Comparison of ENCODE assay signal across 9 cellular contexts in genomic region chr7:6590645-6591110, GRCh38. TPM values are rescaled to one million over a fixed set of nuclear protein-coding genes. Genes with fewer than 3 reads are reported as not detected.
DNase-seq lines count a peak whose midpoint lies in the region; ATAC-seq and TF ChIP-seq lines count a peak whose summit lies in the region.
"Had no signal": no experiment of that assay in that cellular context is flagged by ENCODE, and none has a peak within 500 bp of the region (broad histone marks: within the 10 kb centered on the region; RNA-seq: fewer than 3 reads in every experiment).

No MANE protein-coding gene starts in this region.

- H3K27ac ChIP-seq in CD4-positive, alpha-beta T cell (ENCODE audit: low read depth, low read length): peak overlapping the region; percentile 59
- no peak overlapping the region for H3K27ac ChIP-seq in SJCRH30
- H3K27ac ChIP-seq in esophagus squamous epithelium: peak overlapping the region; percentile 81 to 95 (median 88)
- peak overlapping the region; percentile 45 for H3K27ac ChIP-seq in parathyroid adenoma

- H3K4me3 ChIP-seq in SJCRH30 (peak overlapping the region; percentile 82), esophagus squamous epithelium (peak overlapping the region; percentile 62 to 95 (median 82)), parathyroid adenoma (ENCODE audit: low read depth, low read length) (peak overlapping the region; percentile 89)

- H3K9me3 Mint-ChIP-seq in CD4-positive, alpha-beta T cell: no peaks in the 10 kb centered on the region

- H3K4me2 ChIP-seq in parathyroid adenoma (ENCODE audit: low read length): peak overlapping the region; percentile 100

- no peaks in the 10 kb centered on the region for H3K27me3 ChIP-seq in CD4-positive, alpha-beta T cell (ENCODE audit: control insufficient read depth, insufficient read depth, low read length)
- no peaks in the 10 kb centered on the region for H3K27me3 ChIP-seq in SJCRH30
- H3K27me3 ChIP-seq in esophagus squamous epithelium: no peaks in the 10 kb centered on the region
- H3K27me3 ChIP-seq in parathyroid adenoma (ENCODE audit: control insufficient read depth, insufficient read depth, low read length): no peaks in the 10 kb centered on the region

- no peaks in the 10 kb centered on the region for H3K27me3 Mint-ChIP-seq in CD4-positive, alpha-beta T cell

- peaks cover 84% of the 10 kb centered on the region for H3K36me3 Mint-ChIP-seq in CD4-positive, alpha-beta T cell (ENCODE audit: low read depth)

- TF ChIP-seq POLR2A in esophagus squamous epithelium (IDR thresholded peaks at IDR 0.05): no peak

- H3K4me1 ChIP-seq in SJCRH30 (0 out of 2 replicates have a peak, but pooled peaks cover 2% of the 10 kb centered on the region), esophagus squamous epithelium (peaks cover 15 to 25% (median 18%) of the 10 kb centered on the region in 3 donors), parathyroid adenoma (peaks cover 3% of the 10 kb centered on the region)

- peaks cover 12% of the 10 kb centered on the region for H3K4me1 Mint-ChIP-seq in CD4-positive, alpha-beta T cell (ENCODE audit: low read depth)

- CTCF ChIA-PET in CD4-positive, alpha-beta T cell (lab: Charles Lee): interaction anchor here (0.6 to 2.1 kb wide), 6 partner anchors 10 to 594 kb away, joined by 3 to 14 read pairs (median 4); partner anchors contain the start of gene ZDHHC4

- ATAC-seq in CD4-positive, alpha-beta T cell (ENCODE audit: poor library complexity): peak; percentile 1
- ATAC-seq in GM21786 (IDR thresholded peaks at IDR 0.05; ENCODE audit: unreplicated experiment): peak; percentile 29
- no peak for ATAC-seq in HG02981 (IDR thresholded peaks at IDR 0.05; ENCODE audit: unreplicated experiment)

- TF ChIP-seq CTCF in CD4-positive, alpha-beta T cell (IDR thresholded peaks at IDR 0.05): no peak
- TF ChIP-seq CTCF in esophagus squamous epithelium (IDR thresholded peaks at IDR 0.05): no peak
- no peak for TF ChIP-seq CTCF in parathyroid adenoma (IDR thresholded peaks at IDR 0.05)

- no peak for DNase-seq in CD4-positive, alpha-beta T cell
- DNase-seq in SJCRH30 (no peak), esophagus squamous epithelium (lab: John Stamatoyannopoulos, UW) (no peak), NCI-H1092 (lab: John Stamatoyannopoulos, UW) (no peak), Ammon's horn (ENCODE audit: low spot score) (no peak)

- H2AFZ ChIP-seq in parathyroid adenoma: peak overlapping the region; percentile 92

- H3K27ac Mint-ChIP-seq in CD4-positive, alpha-beta T cell: peak overlapping the region; percentile 96

- POLR2A ChIA-PET in CD4-positive, alpha-beta T cell (lab: Charles Lee): interaction anchor here (0.7 to 1.9 kb wide), 10 partner anchors 10 to 143 kb away, joined by 3 to 21 read pairs (median 4); partner anchors contain the start of genes DAGLB, ZDHHC4 and ZNF316

- 3 to 9% methylated on average over 8 to 10 of the region's 10 CpGs for WGBS in esophagus squamous epithelium, 2 donors

- H3K36me3 ChIP-seq in SJCRH30 (peaks cover 31% of the 10 kb centered on the region), esophagus squamous epithelium (peaks cover 7 to 76% (median 18%) of the 10 kb centered on the region in 3 donors), parathyroid adenoma (ENCODE audit: control insufficient read depth, insufficient read depth, low read length) (no peaks in the 10 kb centered on the region)

- peaks cover 8% of the 10 kb centered on the region for H3K79me2 ChIP-seq in parathyroid adenoma

- intact Hi-C loops in CD4-positive, alpha-beta T cell (cut with DNase I, micrococcal nuclease): loop anchor here (2.0 to 10.0 kb wide), 5 partner anchors 16 to 1052 kb away; partner anchors contain the start of genes UMAD1 (in 1 of the 2), ZNF12 (in 1 of the 2) and ZNF316 (in 1 of the 2)
- intact Hi-C loops in esophagus squamous epithelium (cut with DNase I): no loop called here

- no peak overlapping the region for H3K9ac ChIP-seq in parathyroid adenoma

- peak overlapping the region; percentile 98 for H3K4me3 Mint-ChIP-seq in CD4-positive, alpha-beta T cell

- no peaks in the 10 kb centered on the region for H3K9me3 ChIP-seq in CD4-positive, alpha-beta T cell (ENCODE audit: control insufficient read depth, low read length)
- no peaks in the 10 kb centered on the region for H3K9me3 ChIP-seq in SJCRH30 (replicated peaks)
- no peaks in the 10 kb centered on the region for H3K9me3 ChIP-seq in esophagus squamous epithelium
- H3K9me3 ChIP-seq in parathyroid adenoma (ENCODE audit: control insufficient read depth, low read length): no peaks in the 10 kb centered on the region

RNA-seq across cellular contexts. Expression of gene INTS15, which starts 0.9 kb away (rescaled TPM):
- 10 to 100 TPM; 39.3 to 41.8 TPM for total RNA-seq in CD4-positive, alpha-beta T cell
- total RNA-seq in SJCRH30 (2014; rRNA removed; shearing (Covaris generic)): 16.4 and 18.8 TPM in 2 replicates
- 10 to 100 TPM in 3 of 4 donors, 1 to 10 TPM in 1; 9.2 to 21.9 (median 14.8) TPM for total RNA-seq in esophagus squamous epithelium

RNA-seq across cellular contexts. Expression of gene ZDHHC4, which starts 13.4 kb away (rescaled TPM):
- total RNA-seq in CD4-positive, alpha-beta T cell: 10 to 100 TPM; 32.1 to 32.9 TPM
- 56.7 and 57.8 TPM in 2 replicates for total RNA-seq in SJCRH30 (2014; rRNA removed; shearing (Covaris generic))
- 10 to 100 TPM in 3 of 4 donors, 1 to 10 TPM in 1; 9.4 to 29.4 (median 23.0) TPM for total RNA-seq in esophagus squamous epithelium

RNA-seq across cellular contexts. Expression of gene ZNF853, which starts 24.7 kb away (rescaled TPM):
- total RNA-seq in CD4-positive, alpha-beta T cell: 1 to 10 TPM; 2.5 to 2.7 TPM
- 10.6 and 10.9 TPM in 2 replicates for total RNA-seq in SJCRH30 (2014; rRNA removed; shearing (Covaris generic))
- 1 to 10 TPM in 3 of 4 donors, under 1 TPM in 1; 0.61 to 9.3 (median 2.1) TPM for total RNA-seq in esophagus squamous epithelium

RNA-seq across cellular contexts. Expression of gene GRID2IP, which starts 39.4 kb away (rescaled TPM):
- total RNA-seq in CD4-positive, alpha-beta T cell: under 1 TPM; 0.36 to 0.39 TPM
- 0.12 and 0.20 TPM in 2 replicates for total RNA-seq in SJCRH30 (2014; rRNA removed; shearing (Covaris generic))
- total RNA-seq in esophagus squamous epithelium: 1 to 10 TPM in 1 of 4 donors, under 1 TPM in 2, not detected in 1; 0.38 to 1.1 (median 0.44) TPM
- total RNA-seq: RPMI7951 had no signal

RNA-seq across cellular contexts. Expression of gene ZNF316, which starts 46.4 kb away (rescaled TPM):
- 10 to 100 TPM; 46.2 to 49.7 TPM for total RNA-seq in CD4-positive, alpha-beta T cell
- total RNA-seq in SJCRH30 (2014; rRNA removed; shearing (Covaris generic)): 16.0 and 16.2 TPM in 2 replicates
- total RNA-seq in esophagus squamous epithelium: 10 to 100 TPM; 11.9 to 27.8 (median 20.4) TPM
